In genomic region chr22:48089601-48090331, GRCh38 we compare ENCODE assay signal across 10 cellular contexts.
DNase-seq lines count a peak whose midpoint lies in the region; ATAC-seq and TF ChIP-seq lines count a peak whose summit lies in the region.
"Had no signal": no experiment of that assay in that cellular context is flagged by ENCODE, and none has a peak within 500 bp of the region (broad histone marks: within the 10 kb centered on the region; RNA-seq: fewer than 3 reads in every experiment).

No MANE protein-coding gene starts in this region.

- DNase-seq in GM03348 (ENCODE audit: low spot score): peak; percentile 78
- peak; percentile 22 for DNase-seq in SK-N-DZ (ENCODE audit: low spot score)
- DNase-seq in heart right ventricle: peak; percentile 13 to 53
- peak; percentile 82 for DNase-seq in sciatic nerve (ENCODE audit: low spot score)
- no peak for DNase-seq in activated gamma-delta T cell treated with Interleukin-2 at 50 U/mL for 16 hours
- no peak for DNase-seq in putamen (ENCODE audit: low spot score)
- DNase-seq: activated naive CD4-positive, alpha-beta T cell treated with anti-CD3 and anti-CD28 coated beads for 36 hours; foreskin fibroblast had no signal

- H3K9me3 ChIP-seq in heart right ventricle: no peaks in the 10 kb centered on the region

- peaks cover 0 to 13% (median 0%) of the 10 kb centered on the region in 9 donors for H3K4me1 ChIP-seq in heart right ventricle

- TF ChIP-seq CTCF in heart right ventricle (IDR thresholded peaks at IDR 0.05): no peak

- 32 to 48% methylated on average over 19 of the region's 19 CpGs for WGBS in heart right ventricle, 2 donors

- H3K4me3 ChIP-seq in heart right ventricle: peak overlapping the region in 5 of 10 donors; percentile 12 to 26 (median 16)

- peaks cover 0 to 55% (median 21%) of the 10 kb centered on the region in 7 donors for H3K27me3 ChIP-seq in heart right ventricle

- no peaks in the 10 kb centered on the region for H3K36me3 ChIP-seq in heart right ventricle

- H3K27ac ChIP-seq in heart right ventricle: no peak overlapping the region

- ATAC-seq in heart right ventricle: peak; percentile 42 to 82 (median 66)
- peak; percentile 93 for ATAC-seq in sciatic nerve
- no peak for ATAC-seq in GM21526 (IDR thresholded peaks at IDR 0.05; ENCODE audit: low FRiP score, unreplicated experiment)
- ATAC-seq in HG03432 (IDR thresholded peaks at IDR 0.05; ENCODE audit: unreplicated experiment): no peak

- intact Hi-C loops in heart right ventricle (cut with DNase I) (no loop called here), sciatic nerve (cut with DNase I) (no loop called here)

Comparison
In these comparisons a context has a peak if more than half of its experiments do, and no peak if none do; other contexts are left out.
1. DNase-seq: peak in GM03348 (single experiment), SK-N-DZ (single experiment), heart right ventricle (2 of 2) and sciatic nerve (single experiment); none in activated gamma-delta T cell treated with Interleukin-2 at 50 U/mL for 16 hours (single experiment) and putamen (single experiment).
2. ATAC-seq: peak in heart right ventricle (8 of 8) and sciatic nerve (single experiment); none in GM21526 (single experiment) and HG03432 (single experiment).